In the genomic region with DNA sequence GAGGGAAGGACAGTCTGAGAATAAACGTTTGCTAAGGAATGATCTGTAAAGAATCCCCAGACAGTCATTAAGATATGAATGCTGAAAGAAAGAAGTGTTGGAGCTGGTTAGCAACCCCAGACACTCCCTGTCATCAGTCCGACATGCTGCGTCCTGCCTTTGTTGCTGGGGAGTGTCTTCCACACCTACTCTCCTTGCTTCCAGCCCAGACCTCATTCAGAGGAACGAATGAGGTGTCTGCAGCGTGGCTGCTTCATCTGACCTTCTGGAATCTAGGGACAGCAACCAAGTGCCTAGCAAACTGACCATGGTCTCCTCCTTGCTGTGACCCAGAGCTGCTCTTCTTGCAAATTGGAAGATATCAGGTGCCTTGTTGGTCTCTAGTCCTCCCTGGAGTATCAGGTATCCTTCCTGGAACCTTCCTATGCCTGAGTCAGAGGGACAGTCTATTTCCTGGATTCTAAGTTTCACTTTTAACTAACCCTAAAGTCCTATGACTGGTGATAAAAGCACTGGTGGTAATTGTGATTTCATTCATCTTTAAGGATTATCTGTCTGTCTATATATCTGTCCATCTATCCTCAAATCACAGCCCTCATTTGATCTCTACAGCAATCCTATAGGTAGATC, we compare ENCODE assay signal across 17 cellular contexts. TPM values are rescaled to one million over a fixed set of nuclear protein-coding genes. Genes with fewer than 3 reads are reported as not detected.
A peak's percentile ranks its signal among the peaks of the same experiment; 100 is the strongest.
DNase-seq lines count a peak whose midpoint lies in the region; ATAC-seq, FAIRE-seq and TF ChIP-seq lines count a peak whose summit lies in the region.
"Had no signal": no experiment of that assay in that cellular context is flagged by ENCODE, and none has a peak within 500 bp of the region (broad histone marks: within the 10 kb centered on the region; RNA-seq: fewer than 3 reads in every experiment).

No MANE protein-coding gene starts in this region.

- peak in 3 of 4 donors; percentile 49 to 72 (median 58) for ATAC-seq in psoas muscle
- no peak for ATAC-seq in activated T-helper 17 cell treated with anti-CD3 and anti-CD28 coated beads, Interleukin-2, amount 50 U/mL, for 72 hours (replicated peaks)
- ATAC-seq: natural killer cell had no signal

- no peaks in the 10 kb centered on the region for H3K36me3 Mint-ChIP-seq in activated T-helper 17 cell treated with anti-CD3 and anti-CD28 coated beads, Interleukin-2, amount 50 U/mL, for 72 hours (ENCODE audit: low read depth)
- H3K36me3 Mint-ChIP-seq: activated naive CD4-positive, alpha-beta T cell treated with anti-CD3 and anti-CD28 coated beads, Interleukin-2, amount 10 ng/mL, durations not matched to agents 7 days and 5 days; natural killer cell had no signal

- peaks cover 9% of the 10 kb centered on the region for H3K27me3 Mint-ChIP-seq in activated T-helper 17 cell treated with anti-CD3 and anti-CD28 coated beads, Interleukin-2, amount 50 U/mL, for 72 hours
- H3K27me3 Mint-ChIP-seq: brain had no signal

- H3K4me1 Mint-ChIP-seq in activated T-helper 17 cell treated with anti-CD3 and anti-CD28 coated beads, Interleukin-2, amount 50 U/mL, for 72 hours = no peaks in the 10 kb centered on the region
- H3K4me1 Mint-ChIP-seq: activated naive CD4-positive, alpha-beta T cell treated with anti-CD3 and anti-CD28 coated beads, Interleukin-2, amount 10 ng/mL, durations not matched to agents 7 days and 5 days had no signal

- DNase-seq in Daoy (ENCODE audit: low read depth) = peak; percentile 46
- peak; percentile 3 for DNase-seq in NCI-H2029 (lab: John Stamatoyannopoulos, UW)
- DNase-seq in psoas muscle = no peak
- DNase-seq in thyroid gland = no peak
- no peak for DNase-seq in GM19239 (ENCODE audit: insufficient read length, low spot score)
- DNase-seq: activated CD4-positive, alpha-beta T cell treated with anti-CD3 and anti-CD28 coated beads for 4 hours; activated naive CD4-positive, alpha-beta T cell treated with anti-CD3 and anti-CD28 coated beads, Interleukin-2, amount 10 ng/mL, durations not matched to agents 7 days and 5 days; BE2C; natural killer cell; NCI-H2081; SJCRH30; stomach had no signal

- FAIRE-seq in GM19239 (lab: Jason Lieb, UNC) = no peak

- TF ChIP-seq POLR2A in thyroid gland (IDR thresholded peaks at IDR 0.05) = no peak

- peaks cover 4% of the 10 kb centered on the region for H3K9me3 Mint-ChIP-seq in activated T-helper 17 cell treated with anti-CD3 and anti-CD28 coated beads, Interleukin-2, amount 50 U/mL, for 72 hours
- H3K9me3 Mint-ChIP-seq: natural killer cell had no signal

- TF ChIP-seq CTCF in psoas muscle (IDR thresholded peaks at IDR 0.05) = no peak
- no peak for TF ChIP-seq CTCF in thyroid gland (IDR thresholded peaks at IDR 0.05)

- 26 to 54% methylated on average over 5 of the region's 5 CpGs for WGBS in esophagus, 2 donors
- WGBS in psoas muscle, 3 donors = 33 to 59% (median 49%) methylated on average over 5 of the region's 5 CpGs
- 59 to 65% methylated on average over 5 of the region's 5 CpGs for WGBS in thyroid gland, 2 donors

- H3K27ac ChIP-seq in esophagus (ENCODE audit: low read depth in 2 of 2, low read length in 1 of 2) (peak overlapping the region; percentile 91 to 95), psoas muscle (no peak overlapping the region), thyroid gland (no peak overlapping the region)
- H3K27ac ChIP-seq: prostate gland, SJCRH30, stomach had no signal

- no peaks in the 10 kb centered on the region for H3K4me1 ChIP-seq in esophagus (ENCODE audit: control insufficient read depth in 2 of 2, insufficient read depth in 2 of 2, low read length in 1 of 2)
- peaks cover 8% of the 10 kb centered on the region for H3K4me1 ChIP-seq in psoas muscle
- no peaks in the 10 kb centered on the region for H3K4me1 ChIP-seq in thyroid gland
- H3K4me1 ChIP-seq: BE2C, prostate gland had no signal

- H3K4me3 ChIP-seq in esophagus (ENCODE audit: low read depth in 1 of 2, low read length in 2 of 2) (peak overlapping the region; percentile 25 to 50), psoas muscle (no peak overlapping the region), thyroid gland (replicated peaks in 1 of 3) (no peak overlapping the region)
- H3K4me3 ChIP-seq: lung, prostate gland, SJCRH30, stomach had no signal

- H3K4me3 Mint-ChIP-seq in activated T-helper 17 cell treated with anti-CD3 and anti-CD28 coated beads, Interleukin-2, amount 50 U/mL, for 72 hours = no peak overlapping the region
- H3K4me3 Mint-ChIP-seq: activated naive CD4-positive, alpha-beta T cell treated with anti-CD3 and anti-CD28 coated beads, Interleukin-2, amount 10 ng/mL, durations not matched to agents 7 days and 5 days; brain; natural killer cell had no signal

- H3K36me3 ChIP-seq in esophagus (ENCODE audit: control insufficient read depth in 2 of 2, insufficient read depth in 2 of 2, low read length in 1 of 2) (no peaks in the 10 kb centered on the region), psoas muscle (ENCODE audit: insufficient read depth in 1 of 2, low read depth in 1 of 2) (no peaks in the 10 kb centered on the region), thyroid gland (no peaks in the 10 kb centered on the region)
- H3K36me3 ChIP-seq: BE2C, prostate gland, stomach had no signal

- intact Hi-C loops in psoas muscle (cut with DNase I) (no loop called here), thyroid gland (cut with DNase I) (no loop called here)

- H3K9me3 ChIP-seq in esophagus (ENCODE audit: control insufficient read depth in 2 of 2, insufficient read depth in 1 of 2, low read depth in 1 of 2, low read length in 1 of 2) = no peaks in the 10 kb centered on the region
- no peaks in the 10 kb centered on the region for H3K9me3 ChIP-seq in psoas muscle
- no peaks in the 10 kb centered on the region for H3K9me3 ChIP-seq in thyroid gland
- H3K9me3 ChIP-seq: BE2C, prostate gland, stomach had no signal

- H3K27ac Mint-ChIP-seq in activated T-helper 17 cell treated with anti-CD3 and anti-CD28 coated beads, Interleukin-2, amount 50 U/mL, for 72 hours = no peak overlapping the region
- H3K27ac Mint-ChIP-seq: activated naive CD4-positive, alpha-beta T cell treated with anti-CD3 and anti-CD28 coated beads, Interleukin-2, amount 10 ng/mL, durations not matched to agents 7 days and 5 days; brain; natural killer cell had no signal

- H3K27me3 ChIP-seq in esophagus (ENCODE audit: control insufficient read depth in 1 of 2, insufficient read depth in 2 of 2, low read length in 2 of 2) = no peaks in the 10 kb centered on the region
- no peaks in the 10 kb centered on the region for H3K27me3 ChIP-seq in psoas muscle (ENCODE audit: insufficient read depth in 3 of 3, low read length in 2 of 3)
- no peaks in the 10 kb centered on the region for H3K27me3 ChIP-seq in thyroid gland
- H3K27me3 ChIP-seq: BE2C, SJCRH30, stomach had no signal

RNA-seq across cellular contexts. Expression of gene NFASC, which starts 45.3 kb away (rescaled TPM):
- total RNA-seq in Daoy (2014; rRNA removed; shearing (Covaris generic)) = 4.8 and 5.8 TPM in 2 replicates
- polyA plus RNA-seq in esophagus (10 to 100 TPM in 1 of 2 donors, 1 to 10 TPM in 1; 6.0 to 10.6 TPM), psoas muscle (under 1 TPM; 0.46 to 0.75 (median 0.73) TPM)
- total RNA-seq in psoas muscle (1 to 10 TPM in 3 of 4 donors, under 1 TPM in 1; 0.90 to 7.5 (median 1.9) TPM), thyroid gland (1 to 10 TPM; 3.6 to 9.4 (median 3.9) TPM)
- under 1 TPM; 0.21 to 0.65 TPM for total RNA-seq in activated T-helper 17 cell treated with anti-CD3 and anti-CD28 coated beads, Interleukin-2, amount 50 U/mL, for 72 hours

Comparison
In these comparisons a context has a peak if more than half of its experiments do, and no peak if none do; other contexts are left out.
1. DNase-seq: peak in Daoy (single experiment) and NCI-H2029 (single experiment); none in psoas muscle (0 of 2), thyroid gland (0 of 2) and GM19239 (single experiment).
2. H3K27ac ChIP-seq: peak in esophagus (2 of 2); none in psoas muscle (single experiment) and thyroid gland (0 of 3).
3. H3K4me3 ChIP-seq: peak in esophagus (2 of 2); none in psoas muscle (single experiment) and thyroid gland (0 of 3).